ENCODE assay signal across 8 cellular contexts in the genomic region with DNA sequence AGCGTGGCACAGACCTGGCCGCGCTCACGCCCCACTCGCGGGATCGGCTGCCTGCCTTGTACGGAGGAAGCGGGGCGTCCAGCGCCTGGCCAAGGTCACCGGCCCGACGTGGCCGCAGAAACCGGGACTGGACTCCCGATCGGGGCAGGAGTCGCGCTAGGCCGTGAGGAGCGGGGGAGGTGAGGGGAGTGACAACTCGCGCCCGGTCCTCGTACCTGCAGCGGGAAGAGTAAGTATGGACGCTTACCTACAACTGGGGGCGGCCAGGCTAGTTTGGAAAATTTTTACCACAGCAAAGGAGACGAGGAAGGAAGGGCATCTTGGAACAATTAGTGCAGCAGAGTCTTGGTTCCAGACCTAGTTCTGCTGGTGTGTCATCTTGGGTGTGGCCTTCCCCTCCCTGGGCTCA. TPM values are rescaled to one million over a fixed set of nuclear protein-coding genes. Genes with fewer than 3 reads are reported as not detected.
DNase-seq lines count a peak whose midpoint lies in the region; ATAC-seq and TF ChIP-seq lines count a peak whose summit lies in the region.

No MANE protein-coding gene starts in this region.

- no peak for TF ChIP-seq CTCF in heart right ventricle (IDR thresholded peaks at IDR 0.05)
- TF ChIP-seq CTCF in progenitor cell of endocrine pancreas (IDR thresholded peaks at IDR 0.05; ENCODE audit: unreplicated experiment): no peak

- peaks cover 0 to 8% (median 6%) of the 10 kb centered on the region in 3 donors for H3K36me3 Mint-ChIP-seq in CD8-positive, alpha-beta memory T cell
- no peaks in the 10 kb centered on the region for H3K36me3 Mint-ChIP-seq in activated naive CD4-positive, alpha-beta T cell treated with anti-CD3 and anti-CD28 coated beads, Interleukin-2, amount 50 U/mL, for 24 hours
- H3K36me3 Mint-ChIP-seq in progenitor cell of endocrine pancreas (ENCODE audit: insufficient read depth): peaks cover 2% of the 10 kb centered on the region

- H3K27me3 Mint-ChIP-seq in CD8-positive, alpha-beta memory T cell: peaks cover 0 to 2% of the 10 kb centered on the region in 2 donors
- no peaks in the 10 kb centered on the region for H3K27me3 Mint-ChIP-seq in activated naive CD4-positive, alpha-beta T cell treated with anti-CD3 and anti-CD28 coated beads, Interleukin-2, amount 50 U/mL, for 24 hours
- H3K27me3 Mint-ChIP-seq in progenitor cell of endocrine pancreas: no peaks in the 10 kb centered on the region

- H3K4me3 ChIP-seq in CD8-positive, alpha-beta memory T cell (ENCODE audit: low read length): peak overlapping the region; percentile 74
- H3K4me3 ChIP-seq in HUES48 (ENCODE audit: low read depth, low read length) (peak overlapping the region; percentile 87), heart right ventricle (peak overlapping the region; percentile 60 to 87 (median 74))

- H3K4me3 Mint-ChIP-seq in CD8-positive, alpha-beta memory T cell: peak overlapping the region; percentile 83 to 95 (median 89)
- H3K4me3 Mint-ChIP-seq in activated naive CD4-positive, alpha-beta T cell treated with anti-CD3 and anti-CD28 coated beads, Interleukin-2, amount 50 U/mL, for 24 hours: peak overlapping the region; percentile 91
- H3K4me3 Mint-ChIP-seq in progenitor cell of endocrine pancreas (ENCODE audit: low read depth): peak overlapping the region; percentile 86

- H3K4me1 Mint-ChIP-seq in CD8-positive, alpha-beta memory T cell: peaks cover 39 to 43% (median 40%) of the 10 kb centered on the region in 3 donors
- peaks cover 49% of the 10 kb centered on the region for H3K4me1 Mint-ChIP-seq in activated naive CD4-positive, alpha-beta T cell treated with anti-CD3 and anti-CD28 coated beads, Interleukin-2, amount 50 U/mL, for 24 hours
- H3K4me1 Mint-ChIP-seq in progenitor cell of endocrine pancreas (ENCODE audit: low read depth): peaks cover 20% of the 10 kb centered on the region

- no peaks in the 10 kb centered on the region for H3K27me3 ChIP-seq in CD8-positive, alpha-beta memory T cell (ENCODE audit: insufficient read depth, low read length, poor library complexity, severe bottlenecking)
- H3K27me3 ChIP-seq in HUES48 (ENCODE audit: control insufficient read depth, insufficient read depth, low read length) (no peaks in the 10 kb centered on the region), heart right ventricle (no peaks in the 10 kb centered on the region)

- H3K9me3 ChIP-seq in CD8-positive, alpha-beta memory T cell (ENCODE audit: low read length): peaks cover 1% of the 10 kb centered on the region
- peaks cover 6% of the 10 kb centered on the region; the same call in 1 of the 2 replicates for H3K9me3 ChIP-seq in HUES48 (ENCODE audit: control insufficient read depth, insufficient read depth, low read length)
- H3K9me3 ChIP-seq in heart right ventricle: peaks cover 0 to 8% (median 4%) of the 10 kb centered on the region in 11 donors

- peak in 1 of 5 donors; percentile 11 for DNase-seq in CD8-positive, alpha-beta memory T cell
- peak in 1 of 2 donors; percentile 42 for DNase-seq in heart right ventricle
- DNase-seq in progenitor cell of endocrine pancreas (ENCODE audit: low spot score, unreplicated experiment): peak; percentile 30
- no peak for DNase-seq in NCI-H345 treated with DMSO at 0.1 percent for 48 hours (lab: John Stamatoyannopoulos, UW; ENCODE audit: unreplicated experiment)

- no peaks in the 10 kb centered on the region for H3K36me3 ChIP-seq in CD8-positive, alpha-beta memory T cell (ENCODE audit: insufficient read depth, low read length)
- H3K36me3 ChIP-seq in HUES48 (ENCODE audit: control insufficient read depth, insufficient read depth, low read length): 0 out of 2 replicates have a peak, but pooled peaks cover 3% of the 10 kb centered on the region
- peaks cover 0 to under 1% (median 0%) of the 10 kb centered on the region in 9 donors for H3K36me3 ChIP-seq in heart right ventricle

- intact Hi-C loops in heart right ventricle (cut with DNase I): loop anchor here in 5 of 10 donors (5.0 to 10.0 kb wide), 5 partner anchors 45 to 170 kb away; partner anchors contain the start of genes SCLY (in 3 of the 5), RAMP1 (in 2 of the 5) and KLHL30 (in 1 of the 5)

- POLR2A ChIA-PET in CD8-positive, alpha-beta memory T cell (lab: Charles Lee): no interaction called here

- ATAC-seq in heart right ventricle (peak in 2 of 8 donors; percentile 1 to 4), HG03457 (IDR thresholded peaks at IDR 0.05; ENCODE audit: unreplicated experiment) (no peak), GM18858 (IDR thresholded peaks at IDR 0.05; ENCODE audit: unreplicated experiment) (no peak)

- peaks cover 52% of the 10 kb centered on the region for H3K4me1 ChIP-seq in CD8-positive, alpha-beta memory T cell (ENCODE audit: insufficient read depth, low read length)
- peaks cover 15% of the 10 kb centered on the region for H3K4me1 ChIP-seq in HUES48 (ENCODE audit: control insufficient read depth, insufficient read depth, low read length)
- peaks cover 15 to 51% (median 31%) of the 10 kb centered on the region in 9 donors for H3K4me1 ChIP-seq in heart right ventricle

- CTCF ChIA-PET in CD8-positive, alpha-beta memory T cell (lab: Charles Lee): no interaction called here

- peak overlapping the region; percentile 59 to 98 (median 87) for H3K27ac Mint-ChIP-seq in CD8-positive, alpha-beta memory T cell
- H3K27ac Mint-ChIP-seq in activated naive CD4-positive, alpha-beta T cell treated with anti-CD3 and anti-CD28 coated beads, Interleukin-2, amount 50 U/mL, for 24 hours: peak overlapping the region; percentile 92
- H3K27ac Mint-ChIP-seq in progenitor cell of endocrine pancreas: peak overlapping the region; percentile 82

- H3K27ac ChIP-seq in CD8-positive, alpha-beta memory T cell (ENCODE audit: low read depth, low read length): peak overlapping the region; percentile 33
- no peak overlapping the region for H3K27ac ChIP-seq in HUES48 (ENCODE audit: low read depth, low read length)
- peak overlapping the region in 9 of 10 donors; percentile 67 to 87 (median 75) for H3K27ac ChIP-seq in heart right ventricle

- peaks cover 3 to 10% (median 8%) of the 10 kb centered on the region in 5 donors for H3K9me3 Mint-ChIP-seq in CD8-positive, alpha-beta memory T cell
- H3K9me3 Mint-ChIP-seq in activated naive CD4-positive, alpha-beta T cell treated with anti-CD3 and anti-CD28 coated beads, Interleukin-2, amount 50 U/mL, for 24 hours: no peaks in the 10 kb centered on the region
- peaks cover 2% of the 10 kb centered on the region for H3K9me3 Mint-ChIP-seq in progenitor cell of endocrine pancreas (ENCODE audit: low read depth)

- WGBS in heart right ventricle, 2 donors: 1% methylated on average over 19 to 30 of the region's 30 CpGs

- H3K9ac ChIP-seq in HUES48 (ENCODE audit: low read depth, low read length): peak overlapping the region; percentile 65; the same call in 1 of the 2 replicates

RNA-seq across cellular contexts. Expression of gene UBE2F, which starts 0.7 kb away (rescaled TPM):
- 10 to 100 TPM; 65.8 to 68.8 TPM for total RNA-seq in CD8-positive, alpha-beta memory T cell
- 70.7 TPM for polyA plus RNA-seq in CD8-positive, alpha-beta memory T cell
- total RNA-seq in heart right ventricle (10 to 100 TPM; 53.6 to 82.2 (median 63.7) TPM), progenitor cell of endocrine pancreas (38.6 and 47.9 TPM in 2 replicates)
- polyA plus RNA-seq in heart right ventricle: 10 to 100 TPM; 43.5 to 76.6 TPM
